Comparison of ENCODE assay signal across 13 cellular contexts in the genomic region with DNA sequence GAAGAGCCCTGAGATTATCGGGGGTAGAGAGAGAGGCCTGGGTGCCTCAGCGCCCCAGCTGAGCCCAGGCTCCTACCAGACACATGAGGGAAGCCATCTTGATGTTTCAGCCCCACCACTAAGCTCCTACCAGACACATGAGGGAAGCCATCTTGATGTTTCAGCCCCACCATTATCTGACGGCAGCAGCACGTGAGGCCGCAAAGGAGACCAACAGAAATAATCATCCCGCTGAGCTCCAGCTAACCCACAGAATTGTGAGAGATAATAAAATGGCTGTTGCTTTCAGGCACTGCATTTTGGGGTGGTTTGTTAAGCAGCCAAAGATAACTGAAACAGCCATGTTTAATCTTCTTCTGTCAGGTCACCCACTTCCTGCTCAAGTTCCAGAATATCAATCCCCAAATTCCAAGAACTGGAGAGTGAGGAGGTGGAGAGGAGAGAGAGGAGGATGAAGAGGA.
"Had no signal": no experiment of that assay in that cellular context is flagged by ENCODE, and none has a peak within 500 bp of the region (broad histone marks: within the 10 kb centered on the region; RNA-seq: fewer than 3 reads in every experiment).

No MANE protein-coding gene starts in this region.

- H3K27ac ChIP-seq: brain microvascular endothelial cell, skin epidermis, tibial artery, vagina, WERI-Rb-1 had no signal

- H3K4me3 Mint-ChIP-seq: activated CD4-positive, alpha-beta T cell treated with anti-CD3 and anti-CD28 coated beads for 36 hours; activated naive CD4-positive, alpha-beta T cell treated with anti-CD3 and anti-CD28 coated beads, Interleukin-2, amount 50 U/mL, for 24 hours; neural crest cell; T-helper 17 cell had no signal

- H3K4me1 Mint-ChIP-seq: activated CD4-positive, alpha-beta T cell treated with anti-CD3 and anti-CD28 coated beads for 36 hours; activated naive CD4-positive, alpha-beta T cell treated with anti-CD3 and anti-CD28 coated beads, Interleukin-2, amount 50 U/mL, for 24 hours; neural crest cell had no signal

- H3K36me3 ChIP-seq: brain microvascular endothelial cell, tibial artery, vagina, WERI-Rb-1 had no signal

- H3K4me1 ChIP-seq: vagina had no signal

- H3K27ac Mint-ChIP-seq: activated CD4-positive, alpha-beta T cell treated with anti-CD3 and anti-CD28 coated beads for 36 hours; activated naive CD4-positive, alpha-beta T cell treated with anti-CD3 and anti-CD28 coated beads, Interleukin-2, amount 50 U/mL, for 24 hours; T-helper 17 cell had no signal

- H3K27me3 Mint-ChIP-seq: activated CD4-positive, alpha-beta T cell treated with anti-CD3 and anti-CD28 coated beads for 36 hours; activated naive CD4-positive, alpha-beta T cell treated with anti-CD3 and anti-CD28 coated beads, Interleukin-2, amount 50 U/mL, for 24 hours; T-helper 17 cell had no signal

- ATAC-seq: activated CD4-positive, alpha-beta T cell treated with anti-CD3 and anti-CD28 coated beads for 36 hours; T-helper 17 cell had no signal

- H3K9me3 Mint-ChIP-seq: activated naive CD4-positive, alpha-beta T cell treated with anti-CD3 and anti-CD28 coated beads, Interleukin-2, amount 50 U/mL, for 24 hours; neural crest cell had no signal

- DNase-seq: activated CD4-positive, alpha-beta T cell treated with anti-CD3 and anti-CD28 coated beads for 36 hours; amygdala; brain microvascular endothelial cell; cerebellar nuclear complex; dermis blood vessel endothelial cell; kidney glomerular epithelial cell; T-helper 17 cell; tibial artery; WERI-Rb-1 had no signal

- H3K9me3 ChIP-seq: tibial artery, vagina had no signal

- H3K27me3 ChIP-seq: brain microvascular endothelial cell, tibial artery, vagina had no signal

- H3K4me3 ChIP-seq: skin epidermis, tibial artery, vagina had no signal

- H3K36me3 Mint-ChIP-seq: activated naive CD4-positive, alpha-beta T cell treated with anti-CD3 and anti-CD28 coated beads, Interleukin-2, amount 50 U/mL, for 24 hours had no signal
